In genomic region chr2:20617892-20618467, GRCh38 we compare ENCODE assay signal across 1 cellular context.
A peak's percentile ranks its signal among the peaks of the same experiment; 100 is the strongest.
TF ChIP-seq lines count a peak whose summit lies in the region.

No MANE protein-coding gene starts in this region.

TF ChIP-seq in A549, 52 proteins besides CTCF, POLR2A, EP300 and RAD21 (continued from another document):
- TF ChIP-seq, protein P1, sequence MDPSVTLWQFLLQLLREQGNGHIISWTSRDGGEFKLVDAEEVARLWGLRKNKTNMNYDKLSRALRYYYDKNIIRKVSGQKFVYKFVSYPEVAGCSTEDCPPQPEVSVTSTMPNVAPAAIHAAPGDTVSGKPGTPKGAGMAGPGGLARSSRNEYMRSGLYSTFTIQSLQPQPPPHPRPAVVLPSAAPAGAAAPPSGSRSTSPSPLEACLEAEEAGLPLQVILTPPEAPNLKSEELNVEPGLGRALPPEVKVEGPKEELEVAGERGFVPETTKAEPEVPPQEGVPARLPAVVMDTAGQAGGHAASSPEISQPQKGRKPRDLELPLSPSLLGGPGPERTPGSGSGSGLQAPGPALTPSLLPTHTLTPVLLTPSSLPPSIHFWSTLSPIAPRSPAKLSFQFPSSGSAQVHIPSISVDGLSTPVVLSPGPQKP (IDR thresholded peaks at IDR 0.05; ENCODE audit: low read depth, low read length): no peak
- no peak for TF ChIP-seq MAZ (IDR thresholded peaks at IDR 0.05; ENCODE audit: borderline replicate concordance, low read depth, low read length)
- no peak for TF ChIP-seq REST (IDR thresholded peaks at IDR 0.05)
- TF ChIP-seq FOXS1 (CRISPR knock-in tag; IDR thresholded peaks at IDR 0.05): no peak
- TF ChIP-seq PHF8 (IDR thresholded peaks at IDR 0.05; ENCODE audit: borderline replicate concordance, low read depth): no peak
- TF ChIP-seq JUN (IDR thresholded peaks at IDR 0.05): 0 out of 5 replicates have a peak, but pooled peaks of 1 of the 2 experiments have one; percentile 38
- no peak for TF ChIP-seq MYC (IDR thresholded peaks at IDR 0.05; ENCODE audit: borderline replicate concordance, low read length)
- peak; percentile 60 for TF ChIP-seq MAX (IDR thresholded peaks at IDR 0.05)
- TF ChIP-seq ZNF302 (CRISPR knock-in tag; IDR thresholded peaks at IDR 0.05): no peak
- no peak for TF ChIP-seq ZSCAN20 (CRISPR knock-in tag; IDR thresholded peaks at IDR 0.05)
